9 cellular contexts compared by ENCODE assay signal in the genomic region with DNA sequence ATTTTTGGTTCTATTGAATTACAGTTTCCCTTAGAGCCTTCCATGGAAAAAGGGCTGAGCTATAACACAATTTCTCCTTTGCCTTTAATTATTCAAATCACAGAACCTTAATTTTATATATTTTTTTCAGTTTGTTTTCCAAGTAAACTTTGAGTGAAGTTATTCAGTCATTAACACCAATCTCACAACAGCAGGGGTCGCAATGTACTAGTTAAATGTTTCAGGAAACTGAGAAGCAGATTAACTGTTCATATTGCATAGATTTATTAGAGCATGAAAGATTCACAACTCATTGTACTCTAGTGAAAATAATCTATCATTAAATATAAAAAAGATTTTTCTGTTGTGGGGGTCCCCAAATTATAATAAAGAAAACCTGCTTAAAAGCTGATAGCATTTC.
DNase-seq lines count a peak whose midpoint lies in the region; ATAC-seq and TF ChIP-seq lines count a peak whose summit lies in the region.
"Had no signal": no experiment of that assay in that cellular context is flagged by ENCODE, and none has a peak within 500 bp of the region (broad histone marks: within the 10 kb centered on the region; RNA-seq: fewer than 3 reads in every experiment).

No MANE protein-coding gene starts in this region.

- H3K27me3 ChIP-seq in Peyer's patch = no peaks in the 10 kb centered on the region
- no peaks in the 10 kb centered on the region for H3K27me3 ChIP-seq in vagina

- no peak for TF ChIP-seq POLR2A in Peyer's patch (IDR thresholded peaks at IDR 0.05)
- TF ChIP-seq POLR2A in vagina (IDR thresholded peaks at IDR 0.05) = no peak

- H3K4me3 ChIP-seq in Peyer's patch (no peak overlapping the region), fibroblast of villous mesenchyme (ENCODE audit: low read depth, low read length) (no peak overlapping the region), vagina (no peak overlapping the region)

- ATAC-seq in GM18868 (IDR thresholded peaks at IDR 0.05; ENCODE audit: unreplicated experiment) (peak; percentile 60), HG02870 (IDR thresholded peaks at IDR 0.05; ENCODE audit: unreplicated experiment) (no peak)

- no peak overlapping the region for H3K27ac ChIP-seq in Peyer's patch
- H3K27ac ChIP-seq in vagina = no peak overlapping the region
- H3K27ac ChIP-seq: epithelial cell of prostate had no signal

- H3K36me3 ChIP-seq in Peyer's patch (no peaks in the 10 kb centered on the region), vagina (no peaks in the 10 kb centered on the region)

- peak; percentile 50 for TF ChIP-seq CTCF in AG09319 (IDR thresholded peaks at IDR 0.05; ENCODE audit: low read depth, low read length)
- peak in 4 of 6 experiments; percentile 21 to 38 (median 36) for TF ChIP-seq CTCF in Peyer's patch (IDR thresholded peaks at IDR 0.05)
- peak; percentile 49 for TF ChIP-seq CTCF in fibroblast of villous mesenchyme (IDR thresholded peaks at IDR 0.05; ENCODE audit: insufficient read depth, low read depth, low read length)
- TF ChIP-seq CTCF in vagina (IDR thresholded peaks at IDR 0.05) = peak in 2 of 3 experiments; percentile 30 to 56

- DNase-seq in AG09319 (ENCODE audit: extremely low read depth, low read depth) (peak; percentile 31), Peyer's patch (peak in 1 of 3 donors; percentile 50), fibroblast of villous mesenchyme (ENCODE audit: low read depth) (peak; percentile 66), vagina (ENCODE audit: extremely low spot score in 2 of 2) (no peak), T1000 (lab: John Stamatoyannopoulos, UW) (no peak), SKM-1 (lab: John Stamatoyannopoulos, UW; ENCODE audit: unreplicated experiment) (no peak)

- intact Hi-C loops in vagina (cut with DNase I) = no loop called here

- H3K4me1 ChIP-seq in Peyer's patch = no peaks in the 10 kb centered on the region
- no peaks in the 10 kb centered on the region for H3K4me1 ChIP-seq in vagina

- H3K9me3 ChIP-seq in Peyer's patch (no peaks in the 10 kb centered on the region), vagina (no peaks in the 10 kb centered on the region)

Comparison
In these comparisons a context has a peak if more than half of its experiments do, and no peak if none do; other contexts are left out.
1. DNase-seq: peak in AG09319 (single experiment) and fibroblast of villous mesenchyme (single experiment); none in vagina (0 of 2), T1000 (single experiment) and SKM-1 (single experiment).
2. Peak in every context shown above with its lines, with median percentiles within 50 percentile points of each other: CTCF ChIP-seq.